In genomic region chr9:129783516-129784361, GRCh38 we compare ENCODE assay signal across 8 cellular contexts. TPM values are rescaled to one million over a fixed set of nuclear protein-coding genes. Genes with fewer than 3 reads are reported as not detected.
A peak's percentile ranks its signal among the peaks of the same experiment; 100 is the strongest.
DNase-seq lines count a peak whose midpoint lies in the region; ATAC-seq, FAIRE-seq and TF ChIP-seq lines count a peak whose summit lies in the region.

No MANE protein-coding gene starts in this region.

- POLR2A ChIA-PET in K562 (lab: Yijun Ruan, JAX): interaction anchor here (0.6 kb wide), 1 partner anchor 12 kb away, joined by 3 read pairs; no protein-coding TSS in a partner anchor

- H3K9ac ChIP-seq in K562 (ENCODE audit: insufficient read depth in 1 of 2, low read depth in 2 of 2, low read length in 2 of 2): no peak overlapping the region

- H3K9me3 ChIP-seq in K562 (replicated peaks; ENCODE audit: control insufficient read depth, insufficient read depth, low read depth, low read length): no peaks in the 10 kb centered on the region

- H3K27ac ChIP-seq in K562 (ENCODE audit: extremely low read depth, low read depth, low read length): no peak overlapping the region

- TF ChIP-seq RAD21 in K562 (CRISPR knock-in tag; conservative IDR thresholded peaks at IDR 0.05 in 1 of 2, IDR thresholded peaks at IDR 0.05 in 1 of 2): peak; percentile 100

- peak; percentile 97 to 99 (median 99) for TF ChIP-seq CTCF in K562 (IDR thresholded peaks at IDR 0.05 in 2 of 3, conservative IDR thresholded peaks at IDR 0.05 in 1 of 3; ENCODE audit: insufficient read depth in 2 of 3, low read depth in 1 of 3, low read length in 3 of 3)

- no peaks in the 10 kb centered on the region; a peak in 1 of 5 replicates for H3K27me3 ChIP-seq in K562 (ENCODE audit: control insufficient read depth in 2 of 2, insufficient read depth in 2 of 2, low read length in 2 of 2)

- TF ChIP-seq EP300 in K562 (IDR thresholded peaks at IDR 0.05; ENCODE audit: low read length): no peak; the same call in 1 of the 2 replicates

- no peaks in the 10 kb centered on the region for H4K20me1 ChIP-seq in K562 (replicated peaks; ENCODE audit: control insufficient read depth, insufficient read depth, low read length)

- CTCF ChIA-PET in K562 (lab: Yijun Ruan, JAX; ENCODE audit: low intra/inter-chr PET ratio): interaction anchor here (0.5 to 4.9 kb wide), 13 partner anchors 11 to 1603 kb away, joined by 3 to 112 read pairs (median 5); partner anchors contain the start of gene ASB6

- BruUV-seq in K562 (replicated peaks; lab: Mats Ljungman, UMichigan): no TSS peak

- no peak overlapping the region for H3K4me3 ChIP-seq in K562

- no peaks in the 10 kb centered on the region for H3K9me1 ChIP-seq in K562 (ENCODE audit: control insufficient read depth, insufficient read depth, low read length)

- H2AFZ ChIP-seq in K562 (ENCODE audit: low read depth, low read length): no peak overlapping the region

- intact Hi-C loops in K562 (cut with micrococcal nuclease): loop anchor here (1.0 to 10.0 kb wide), 4 partner anchors 46 to 1487 kb away; no protein-coding TSS in a partner anchor

- 19% methylated on average over 14 of the region's 14 CpGs for WGBS in K562 (ENCODE audit: insufficient coverage, low coverage, missing lambda C conversion rate)

- no peak for TF ChIP-seq POLR2A in K562 (conservative IDR thresholded peaks at IDR 0.05)

- no peak overlapping the region for H3K4me2 ChIP-seq in K562 (ENCODE audit: insufficient read depth, low read length)

- peak; percentile 91 for FAIRE-seq in K562 (lab: Jason Lieb, UNC)

- peak; percentile 97 for ATAC-seq in K562

- no peaks in the 10 kb centered on the region for H3K36me3 ChIP-seq in K562 (ENCODE audit: control insufficient read depth, insufficient read depth, low read length)

- no peaks in the 10 kb centered on the region for H3K79me2 ChIP-seq in K562 (ENCODE audit: control insufficient read depth, insufficient read depth, low read length)

- DNase-seq in NK-92 treated with Interleukin-12 subunit alpha and Interleukin-12 subunit beta, amount 100 ng/mL, for 24 hours (lab: John Stamatoyannopoulos, UW): peak; percentile 32
- no peak for DNase-seq in NK-92 (lab: John Stamatoyannopoulos, UW; ENCODE audit: unreplicated experiment)
- DNase-seq in NCI-H2029 treated with DMSO at 0.1 percent for 48 hours (lab: John Stamatoyannopoulos, UW): peak; percentile 66
- DNase-seq in UCSD-AML1 (lab: John Stamatoyannopoulos, UW; ENCODE audit: unreplicated experiment): peak; percentile 51
- peak; percentile 89 to 97 (median 96) for DNase-seq in K562 (ENCODE audit: extremely low read depth in 1 of 4, low spot score in 3 of 4)
- peak; percentile 91 for DNase-seq in iPS-NIHi11 (ENCODE audit: low spot score)
- peak; percentile 54 to 89 (median 61) for DNase-seq in stimulated activated CD4-positive, alpha-beta T cell treated with anti-CD3 and anti-CD28 coated beads, Interleukin-12 subunit alpha, Interleukin-12 subunit beta, amount 100 ng/mL, for 48 hours (ENCODE audit: low read depth in 2 of 3, low spot score in 1 of 3)
- DNase-seq in NCI-H187 (lab: John Stamatoyannopoulos, UW): no peak

- peaks cover 8 to 15% of the 10 kb centered on the region in 2 experiments; a peak in 3 of 5 replicates for H3K4me1 ChIP-seq in K562 (replicated peaks in 1 of 2; ENCODE audit: control insufficient read depth in 2 of 2, insufficient read depth in 2 of 2, low read length in 2 of 2)

- in situ Hi-C loops in K562 (cut with MboI): loop anchor here (5.0 to 25.0 kb wide), 4 partner anchors 46 to 1496 kb away; partner anchors contain the start of genes ASB6, GOLGA2 and SWI5

RNA-seq across cellular contexts. Expression of gene TOR1B, which starts 19.2 kb away (rescaled TPM):
- total RNA-seq in K562 (2011; cell fraction: chromatin; rRNA removed; ENCODE audit: low replicate concordance): 77.2 and 131 TPM in 2 replicates
- 102 and 116 TPM in 2 replicates for total RNA-seq in K562 (2011; cell fraction: nucleolus; rRNA removed)
- total RNA-seq in K562 (2011; cell fraction: nucleoplasm; rRNA removed): 91.4 and 101 TPM in 2 replicates
- total RNA-seq in K562 (2014; rRNA removed) (21.5 and 24.5 TPM in 2 replicates), K562 (2014; rRNA removed; fragmentation: Illumina TruSeq; extraction: Trizol) (23.4 and 23.9 TPM in 2 replicates), K562 (2015; rRNA removed; fragmentation: Illumina TruSeq; extraction: Trizol) (23.7 and 25.4 TPM in 2 replicates), K562 (2021) (28.6 and 28.7 TPM in 2 replicates)
- polyA plus RNA-seq in K562 (2011; rRNA removed) (28.9 and 36.5 TPM in 2 replicates), K562 (2014; fragmentation: Illumina TruSeq; extraction: Trizol) (24.6 and 27.0 TPM in 2 replicates), K562 (2014; fragmentation: Nextera tagmentation; extraction: Ambion mirVana) (1 to 10 TPM; 4.2 to 6.9 TPM), K562 (2014; rRNA removed) (28.1 and 29.2 TPM in 2 replicates)
- polyA plus RNA-seq in K562 (2011; cell fraction: cytosol; rRNA removed): 28.1 and 29.3 TPM in 2 replicates
- 23.9 and 27.6 TPM in 2 replicates for polyA plus RNA-seq in K562 (2011; cell fraction: nucleus; rRNA removed)
- 19.3 and 22.5 TPM in 2 replicates for polyA plus RNA-seq in K562 (2012)
- polyA minus RNA-seq in K562 (2011; rRNA and poly(A)+ RNA removed): 27.4 and 40.5 TPM in 2 replicates
- 11.3 and 14.8 TPM in 2 replicates for polyA minus RNA-seq in K562 (2011; cell fraction: cytosol; rRNA and poly(A)+ RNA removed)
- polyA minus RNA-seq in K562 (2011; cell fraction: nucleus; rRNA and poly(A)+ RNA removed): 19.0 and 21.8 TPM in 2 replicates

RNA-seq across cellular contexts. Expression of gene PTGES, which starts 30.9 kb away (rescaled TPM):
- total RNA-seq in K562 (2011; cell fraction: chromatin; rRNA removed; ENCODE audit: low replicate concordance): 0.28 TPM in 1 of 2 replicates, not detected in the other
- not detected in 2 replicates for total RNA-seq in K562 (2011; cell fraction: nucleolus; rRNA removed)
- total RNA-seq in K562 (2011; cell fraction: nucleoplasm; rRNA removed): 0.22 TPM in 1 of 2 replicates, not detected in the other
- total RNA-seq in K562 (2014; rRNA removed) (0.08 TPM in 1 of 2 replicates, not detected in the other), K562 (2014; rRNA removed; fragmentation: Illumina TruSeq; extraction: Trizol) (not detected in 2 replicates), K562 (2015; rRNA removed; fragmentation: Illumina TruSeq; extraction: Trizol) (not detected in 2 replicates), K562 (2021) (not detected in 2 replicates)
- polyA plus RNA-seq in K562 (2011; rRNA removed) (0.05 and 0.13 TPM in 2 replicates), K562 (2014; fragmentation: Illumina TruSeq; extraction: Trizol) (0.11 TPM in 1 of 2 replicates, not detected in the other), K562 (2014; fragmentation: Nextera tagmentation; extraction: Ambion mirVana) (not detected), K562 (2014; rRNA removed) (not detected in 2 replicates)
- 0.21 and 0.25 TPM in 2 replicates for polyA plus RNA-seq in K562 (2011; cell fraction: cytosol; rRNA removed)
- 0.07 TPM in 1 of 2 replicates, not detected in the other for polyA plus RNA-seq in K562 (2011; cell fraction: nucleus; rRNA removed)
- 0.10 and 0.30 TPM in 2 replicates for polyA plus RNA-seq in K562 (2012)
- 0.09 and 0.18 TPM in 2 replicates for polyA minus RNA-seq in K562 (2011; rRNA and poly(A)+ RNA removed)
- 0.76 and 1.2 TPM in 2 replicates for polyA minus RNA-seq in K562 (2011; cell fraction: cytosol; rRNA and poly(A)+ RNA removed)
- 0.33 and 0.40 TPM in 2 replicates for polyA minus RNA-seq in K562 (2011; cell fraction: nucleus; rRNA and poly(A)+ RNA removed)

RNA-seq across cellular contexts. Expression of gene TOR1A, which starts 40.2 kb away (rescaled TPM):
- 109 and 165 TPM in 2 replicates for total RNA-seq in K562 (2011; cell fraction: chromatin; rRNA removed; ENCODE audit: low replicate concordance)
- 107 and 123 TPM in 2 replicates for total RNA-seq in K562 (2011; cell fraction: nucleolus; rRNA removed)
- total RNA-seq in K562 (2011; cell fraction: nucleoplasm; rRNA removed): 121 and 138 TPM in 2 replicates
- total RNA-seq in K562 (2014; rRNA removed): 44.4 and 46.0 TPM in 2 replicates
- total RNA-seq in K562 (2014; rRNA removed; fragmentation: Illumina TruSeq; extraction: Trizol): 39.9 and 45.9 TPM in 2 replicates
- 54.3 and 55.5 TPM in 2 replicates for total RNA-seq in K562 (2015; rRNA removed; fragmentation: Illumina TruSeq; extraction: Trizol)
- total RNA-seq in K562 (2021): 49.5 and 51.3 TPM in 2 replicates
- polyA plus RNA-seq in K562 (2011; rRNA removed): 74.8 and 85.8 TPM in 2 replicates
- 67.0 and 76.5 TPM in 2 replicates for polyA plus RNA-seq in K562 (2011; cell fraction: cytosol; rRNA removed)
- polyA plus RNA-seq in K562 (2011; cell fraction: nucleus; rRNA removed): 41.7 and 44.0 TPM in 2 replicates
- 55.0 and 59.0 TPM in 2 replicates for polyA plus RNA-seq in K562 (2012)
- 68.9 and 74.0 TPM in 2 replicates for polyA plus RNA-seq in K562 (2014; fragmentation: Illumina TruSeq; extraction: Trizol)
- 1 to 10 TPM; 4.5 to 9.9 TPM for polyA plus RNA-seq in K562 (2014; fragmentation: Nextera tagmentation; extraction: Ambion mirVana)
- polyA plus RNA-seq in K562 (2014; rRNA removed): 67.9 and 74.7 TPM in 2 replicates
- 56.3 and 66.1 TPM in 2 replicates for polyA minus RNA-seq in K562 (2011; rRNA and poly(A)+ RNA removed)
- polyA minus RNA-seq in K562 (2011; cell fraction: cytosol; rRNA and poly(A)+ RNA removed): 27.0 and 29.2 TPM in 2 replicates
- 23.3 and 34.1 TPM in 2 replicates for polyA minus RNA-seq in K562 (2011; cell fraction: nucleus; rRNA and poly(A)+ RNA removed)

RNA-seq across cellular contexts. Expression of gene C9orf78, which starts 51.3 kb away (rescaled TPM):
- 68.6 and 74.7 TPM in 2 replicates for total RNA-seq in K562 (2011; cell fraction: chromatin; rRNA removed; ENCODE audit: low replicate concordance)
- 46.6 and 51.7 TPM in 2 replicates for total RNA-seq in K562 (2011; cell fraction: nucleolus; rRNA removed)
- 66.1 and 96.3 TPM in 2 replicates for total RNA-seq in K562 (2011; cell fraction: nucleoplasm; rRNA removed)
- 196 and 199 TPM in 2 replicates for total RNA-seq in K562 (2014; rRNA removed)
- 199 and 240 TPM in 2 replicates for total RNA-seq in K562 (2014; rRNA removed; fragmentation: Illumina TruSeq; extraction: Trizol)
- total RNA-seq in K562 (2015; rRNA removed; fragmentation: Illumina TruSeq; extraction: Trizol): 220 and 223 TPM in 2 replicates
- total RNA-seq in K562 (2021): 89.0 and 94.6 TPM in 2 replicates
- polyA plus RNA-seq in K562 (2011; rRNA removed): 109 and 202 TPM in 2 replicates
- 59.0 and 71.4 TPM in 2 replicates for polyA plus RNA-seq in K562 (2011; cell fraction: cytosol; rRNA removed)
- polyA plus RNA-seq in K562 (2011; cell fraction: nucleus; rRNA removed): 17.0 and 17.5 TPM in 2 replicates
- polyA plus RNA-seq in K562 (2012): 93.6 and 169 TPM in 2 replicates
- polyA plus RNA-seq in K562 (2014; fragmentation: Illumina TruSeq; extraction: Trizol): 210 and 222 TPM in 2 replicates
- 100 to 1,000 TPM; 132 to 266 TPM for polyA plus RNA-seq in K562 (2014; fragmentation: Nextera tagmentation; extraction: Ambion mirVana)
- 228 and 240 TPM in 2 replicates for polyA plus RNA-seq in K562 (2014; rRNA removed)
- 131 and 142 TPM in 2 replicates for polyA minus RNA-seq in K562 (2011; rRNA and poly(A)+ RNA removed)
- 32.3 and 42.4 TPM in 2 replicates for polyA minus RNA-seq in K562 (2011; cell fraction: cytosol; rRNA and poly(A)+ RNA removed)
- 14.0 and 19.8 TPM in 2 replicates for polyA minus RNA-seq in K562 (2011; cell fraction: nucleus; rRNA and poly(A)+ RNA removed)

RNA-seq across cellular contexts. Expression of gene USP20, which starts 51.5 kb away (rescaled TPM):
- 152 and 399 TPM in 2 replicates for total RNA-seq in K562 (2011; cell fraction: chromatin; rRNA removed; ENCODE audit: low replicate concordance)
- total RNA-seq in K562 (2011; cell fraction: nucleolus; rRNA removed): 296 and 299 TPM in 2 replicates
- total RNA-seq in K562 (2011; cell fraction: nucleoplasm; rRNA removed): 160 and 192 TPM in 2 replicates
- total RNA-seq in K562 (2014; rRNA removed): 77.0 and 115 TPM in 2 replicates
- total RNA-seq in K562 (2014; rRNA removed; fragmentation: Illumina TruSeq; extraction: Trizol): 20.6 and 22.0 TPM in 2 replicates
- total RNA-seq in K562 (2015; rRNA removed; fragmentation: Illumina TruSeq; extraction: Trizol): 41.3 and 44.8 TPM in 2 replicates
- total RNA-seq in K562 (2021): 119 and 136 TPM in 2 replicates
- 54.6 and 81.2 TPM in 2 replicates for polyA plus RNA-seq in K562 (2011; rRNA removed)
- 64.8 and 118 TPM in 2 replicates for polyA plus RNA-seq in K562 (2011; cell fraction: cytosol; rRNA removed)
- 369 and 565 TPM in 2 replicates for polyA plus RNA-seq in K562 (2011; cell fraction: nucleus; rRNA removed)
- polyA plus RNA-seq in K562 (2012): 82.0 and 122 TPM in 2 replicates
- polyA plus RNA-seq in K562 (2014; fragmentation: Illumina TruSeq; extraction: Trizol): 49.1 and 76.2 TPM in 2 replicates
- polyA plus RNA-seq in K562 (2014; fragmentation: Nextera tagmentation; extraction: Ambion mirVana): 1 to 10 TPM; 1.9 to 3.2 TPM
- 103 and 104 TPM in 2 replicates for polyA plus RNA-seq in K562 (2014; rRNA removed)
- polyA minus RNA-seq in K562 (2011; rRNA and poly(A)+ RNA removed): 25.8 and 37.9 TPM in 2 replicates
- 39.3 and 57.6 TPM in 2 replicates for polyA minus RNA-seq in K562 (2011; cell fraction: cytosol; rRNA and poly(A)+ RNA removed)
- 82.0 and 96.4 TPM in 2 replicates for polyA minus RNA-seq in K562 (2011; cell fraction: nucleus; rRNA and poly(A)+ RNA removed)

Comparison
In these comparisons a context has a peak if more than half of its experiments do, and no peak if none do; other contexts are left out.
1. DNase-seq: peak in NK-92 treated with Interleukin-12 subunit alpha and Interleukin-12 subunit beta, amount 100 ng/mL, for 24 hours (single experiment), NCI-H2029 treated with DMSO at 0.1 percent for 48 hours (single experiment), UCSD-AML1 (single experiment), K562 (4 of 4), iPS-NIHi11 (single experiment) and stimulated activated CD4-positive, alpha-beta T cell treated with anti-CD3 and anti-CD28 coated beads, Interleukin-12 subunit alpha, Interleukin-12 subunit beta, amount 100 ng/mL, for 48 hours (3 of 3); none in NK-92 (single experiment) and NCI-H187 (0 of 2).